In genomic region chr2:26170795-26171194, GRCh38 we compare ENCODE assay signal across 1 cellular context.
TF ChIP-seq lines count a peak whose summit lies in the region.

No MANE protein-coding gene starts in this region.

TF ChIP-seq in SK-N-SH, 30 proteins besides CTCF, POLR2A, EP300 and RAD21 (continued from another document):
- no peak for TF ChIP-seq IRF3 (IDR thresholded peaks at IDR 0.05; ENCODE audit: low read depth, low read length)
- no peak for TF ChIP-seq GABPA (IDR thresholded peaks at IDR 0.05; ENCODE audit: low read depth)
- no peak for TF ChIP-seq ZBTB33 (IDR thresholded peaks at IDR 0.05; ENCODE audit: borderline replicate concordance, low read depth)
- TF ChIP-seq NRF1 (IDR thresholded peaks at IDR 0.05; ENCODE audit: low read depth, low read length), result no peak
